ENCODE assay signal across 11 cellular contexts in the genomic region with DNA sequence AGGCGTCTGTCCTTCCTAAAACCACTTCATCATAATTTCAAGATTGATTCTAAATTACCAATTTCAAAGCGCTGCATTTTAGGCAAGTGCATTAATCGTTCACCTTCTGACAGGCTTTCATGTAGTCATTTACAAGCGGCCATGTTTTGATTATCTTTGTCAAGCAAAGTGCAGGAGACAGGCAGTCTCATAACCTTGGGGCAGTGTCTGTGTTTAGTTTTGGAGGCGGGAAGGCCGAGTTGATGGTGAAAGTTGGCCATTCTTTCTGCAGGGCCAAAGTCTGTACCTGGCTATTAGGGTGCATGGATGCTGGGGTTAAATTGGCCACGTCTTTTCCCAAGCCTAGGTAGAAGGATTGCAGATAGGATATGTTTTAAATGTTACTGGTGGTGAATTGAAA. TPM values are rescaled to one million over a fixed set of nuclear protein-coding genes. Genes with fewer than 3 reads are reported as not detected.
DNase-seq lines count a peak whose midpoint lies in the region; ATAC-seq and TF ChIP-seq lines count a peak whose summit lies in the region.
"Had no signal": no experiment of that assay in that cellular context is flagged by ENCODE, and none has a peak within 500 bp of the region (broad histone marks: within the 10 kb centered on the region; RNA-seq: fewer than 3 reads in every experiment).

No MANE protein-coding gene starts in this region.

- no peaks in the 10 kb centered on the region for H3K36me3 ChIP-seq in gastrocnemius medialis

- H3K27ac ChIP-seq in epithelial cell of prostate: peak overlapping the region; percentile 81
- peak overlapping the region; percentile 87 to 96 (median 92) for H3K27ac ChIP-seq in gastrocnemius medialis

- intact Hi-C loops in activated CD4-positive, alpha-beta T cell treated with anti-CD3 and anti-CD28 coated beads, Interleukin-2, amount 10 ng/mL, durations not matched to agents 24 days and 14 days (cut with micrococcal nuclease): loop anchor here (2.0 kb wide), 5 partner anchors 25 to 145 kb away; a partner anchor contains a TSS
- intact Hi-C loops in gastrocnemius medialis (cut with DNase I; ENCODE audit: low total_unique reads): loop anchor here (2.0 to 5.0 kb wide), 4 partner anchors 13 to 61 kb away; no protein-coding TSS in a partner anchor
- intact Hi-C loops in lower leg skin (cut with DNase I; ENCODE audit: low total_unique reads): no loop called here

- DNase-seq in activated CD4-positive, alpha-beta T cell treated with anti-CD3 and anti-CD28 coated beads, Interleukin-2, amount 10 ng/mL, durations not matched to agents 24 days and 14 days: no peak
- no peak for DNase-seq in activated CD4-positive, alpha-beta T cell treated with anti-CD3 and anti-CD28 coated beads, Interleukin-2, amount 50 U/mL, for 4 hours
- no peak for DNase-seq in T-helper 17 cell
- DNase-seq in epithelial cell of prostate (ENCODE audit: low read depth, low spot score): no peak
- no peak for DNase-seq in gastrocnemius medialis
- no peak for DNase-seq in retina
- DNase-seq in lower leg skin (ENCODE audit: low spot score in 2 of 2): no peak
- DNase-seq: MG63, OCI-M1, T1000 had no signal

- TF ChIP-seq POLR2A in gastrocnemius medialis (IDR thresholded peaks at IDR 0.05) (no peak), lower leg skin (IDR thresholded peaks at IDR 0.05) (no peak)

- peaks cover 50% of the 10 kb centered on the region for H3K36me3 Mint-ChIP-seq in activated CD4-positive, alpha-beta T cell treated with anti-CD3 and anti-CD28 coated beads, Interleukin-2, amount 10 ng/mL, durations not matched to agents 24 days and 14 days (ENCODE audit: low read depth)
- peaks cover 3% of the 10 kb centered on the region for H3K36me3 Mint-ChIP-seq in T-helper 17 cell (ENCODE audit: low read depth)

- TF ChIP-seq CTCF in gastrocnemius medialis (IDR thresholded peaks at IDR 0.05 in 4 of 5, conservative IDR thresholded peaks at IDR 0.05 in 1 of 5): no peak
- TF ChIP-seq CTCF in lower leg skin (IDR thresholded peaks at IDR 0.05): no peak

- 84 to 92% methylated on average over 7 of the region's 7 CpGs for WGBS in lower leg skin, 2 donors

- peak overlapping the region; percentile 94 for H3K27ac Mint-ChIP-seq in activated CD4-positive, alpha-beta T cell treated with anti-CD3 and anti-CD28 coated beads, Interleukin-2, amount 10 ng/mL, durations not matched to agents 24 days and 14 days
- peak overlapping the region; percentile 96 for H3K27ac Mint-ChIP-seq in T-helper 17 cell

- H3K27me3 Mint-ChIP-seq in activated CD4-positive, alpha-beta T cell treated with anti-CD3 and anti-CD28 coated beads, Interleukin-2, amount 10 ng/mL, durations not matched to agents 24 days and 14 days: no peaks in the 10 kb centered on the region
- H3K27me3 Mint-ChIP-seq in T-helper 17 cell: no peaks in the 10 kb centered on the region

- ATAC-seq in T-helper 17 cell (no peak), gastrocnemius medialis (no peak), GM18498 (IDR thresholded peaks at IDR 0.05; ENCODE audit: unreplicated experiment) (no peak)

- H3K9me3 ChIP-seq in T-helper 17 cell (ENCODE audit: control insufficient read depth, low read length, poor library complexity, severe bottlenecking): no peaks in the 10 kb centered on the region
- no peaks in the 10 kb centered on the region for H3K9me3 ChIP-seq in gastrocnemius medialis
- H3K9me3 ChIP-seq: MG63 had no signal

- H3K4me1 Mint-ChIP-seq in activated CD4-positive, alpha-beta T cell treated with anti-CD3 and anti-CD28 coated beads, Interleukin-2, amount 10 ng/mL, durations not matched to agents 24 days and 14 days: peaks cover 48% of the 10 kb centered on the region
- H3K4me1 Mint-ChIP-seq in T-helper 17 cell: peaks cover 45% of the 10 kb centered on the region

- H3K27me3 ChIP-seq in gastrocnemius medialis: no peaks in the 10 kb centered on the region
- H3K27me3 ChIP-seq: MG63 had no signal

- H3K4me3 ChIP-seq in gastrocnemius medialis: no peak overlapping the region
- no peak overlapping the region for H3K4me3 ChIP-seq in lower leg skin (ENCODE audit: low read depth, poor library complexity, severe bottlenecking)
- H3K4me3 ChIP-seq: MG63 had no signal

- in situ Hi-C loops in gastrocnemius medialis (cut with MboI; ENCODE audit: low sequenced_read_pairs in 4 of 4): no loop called here

- no peaks in the 10 kb centered on the region for H3K9me3 Mint-ChIP-seq in activated CD4-positive, alpha-beta T cell treated with anti-CD3 and anti-CD28 coated beads, Interleukin-2, amount 10 ng/mL, durations not matched to agents 24 days and 14 days

- peaks cover 44 to 47% of the 10 kb centered on the region in 2 donors for H3K4me1 ChIP-seq in gastrocnemius medialis

- peak overlapping the region; percentile 90 for H3K4me3 Mint-ChIP-seq in activated CD4-positive, alpha-beta T cell treated with anti-CD3 and anti-CD28 coated beads, Interleukin-2, amount 10 ng/mL, durations not matched to agents 24 days and 14 days
- peak overlapping the region; percentile 90 for H3K4me3 Mint-ChIP-seq in T-helper 17 cell

RNA-seq across cellular contexts. Expression of a gene that starts 2.9 kb away (rescaled TPM):
- 127 and 130 TPM in 2 replicates for total RNA-seq in activated CD4-positive, alpha-beta T cell treated with anti-CD3 and anti-CD28 coated beads, Interleukin-2, amount 10 ng/mL, durations not matched to agents 24 days and 14 days
- total RNA-seq in T-helper 17 cell (10 to 100 TPM; 64.1 to 67.3 TPM), gastrocnemius medialis (100 to 1,000 TPM in 1 of 4 donors, 10 to 100 TPM in 3; 44.2 to 102 (median 59.3) TPM), lower leg skin (10 to 100 TPM; 32.1 to 58.8 (median 48.7) TPM)
